Comparison of ENCODE assay signal across 8 cellular contexts in the genomic region with DNA sequence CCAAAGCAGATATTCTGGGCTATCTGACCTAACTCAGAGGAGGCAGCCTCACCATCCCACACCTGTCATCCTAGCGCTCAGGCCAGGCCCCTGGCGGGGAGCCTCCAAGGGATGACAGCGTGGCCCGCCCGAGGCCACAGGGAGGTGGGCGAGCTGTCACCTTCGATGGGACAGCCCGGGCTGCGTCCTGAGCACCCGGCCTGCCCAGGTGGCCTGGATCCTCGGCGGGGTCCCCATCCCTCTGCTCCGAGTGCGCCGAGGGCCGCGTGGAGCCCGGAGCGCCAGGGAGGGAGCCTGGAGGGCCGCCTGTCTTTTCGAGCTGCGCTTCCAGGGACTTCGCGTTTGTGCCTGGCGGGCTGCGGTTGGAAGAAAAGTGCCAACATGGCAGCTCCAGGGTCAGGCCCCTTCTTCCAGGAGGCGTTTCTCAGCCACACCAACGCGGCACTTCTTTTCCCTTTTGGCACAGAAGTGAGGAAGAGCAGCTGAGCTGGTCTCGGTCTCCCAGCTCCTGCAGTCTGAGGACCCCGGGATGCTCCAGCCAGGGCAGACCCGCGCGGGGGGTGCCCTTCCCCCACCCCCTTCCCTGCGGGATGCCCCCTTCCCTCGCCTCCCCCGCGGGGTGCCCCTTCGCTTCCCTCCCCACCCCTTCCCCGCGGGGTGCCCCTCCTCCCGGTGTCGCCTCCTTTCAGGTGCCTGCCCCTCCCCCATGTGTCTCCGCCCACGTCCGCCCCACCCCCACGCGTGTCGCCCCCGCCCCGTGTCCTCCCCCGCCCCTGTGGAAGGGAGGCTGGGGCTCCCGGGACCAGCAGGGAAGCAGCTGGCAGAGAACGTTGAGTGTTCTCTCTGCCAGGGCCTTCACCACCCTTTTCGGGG. TPM values are rescaled to one million over a fixed set of nuclear protein-coding genes. Genes with fewer than 3 reads are reported as not detected.
DNase-seq lines count a peak whose midpoint lies in the region; ATAC-seq, FAIRE-seq and TF ChIP-seq lines count a peak whose summit lies in the region.

No MANE protein-coding gene starts in this region.

- peaks cover 3% of the 10 kb centered on the region for H3K27me3 ChIP-seq in AG04450 (ENCODE audit: control insufficient read depth, insufficient read depth, low read length)

- peak overlapping the region; percentile 77 for H3K27ac ChIP-seq in AG04450 (ENCODE audit: low read depth, low read length)

- ATAC-seq in GM19023 (IDR thresholded peaks at IDR 0.05; ENCODE audit: unreplicated experiment) = peak; percentile 51
- ATAC-seq in omental fat pad (ENCODE audit: low FRiP score) = peak; percentile 45
- no peak for ATAC-seq in HG03097 (IDR thresholded peaks at IDR 0.05; ENCODE audit: low FRiP score, unreplicated experiment)

- no peak for FAIRE-seq in frontal cortex (lab: Jason Lieb, UNC)

- POLR2A ChIA-PET in AG04450 (lab: Yijun Ruan, JAX) = interaction anchor here (0.7 to 1.6 kb wide), 5 partner anchors 9 to 236 kb away, joined by 5 to 8 read pairs (median 6); no protein-coding TSS in a partner anchor

- H3K4me3 ChIP-seq in AG04450 (ENCODE audit: low read depth, low read length) = peak overlapping the region; percentile 52

- no peak for DNase-seq in AG04450 (ENCODE audit: low read depth, low spot score)
- DNase-seq in M059J (ENCODE audit: low read depth) = peak; percentile 41
- peak; percentile 33 for DNase-seq in activated effector memory CD4-positive, alpha-beta T cell treated with Interleukin-2 at 50 U/mL for 16 hours
- peak; percentile 75 to 82 for DNase-seq in frontal cortex (ENCODE audit: low spot score in 2 of 2)
- no peak for DNase-seq in omental fat pad (ENCODE audit: low spot score)
- DNase-seq in foreskin melanocyte = no peak

- no peaks in the 10 kb centered on the region; the same call in 1 of the 2 replicates for H3K9me3 ChIP-seq in AG04450 (ENCODE audit: control insufficient read depth, insufficient read depth, low read length)

- CTCF ChIA-PET in AG04450 (lab: Charles Lee) = interaction anchor here (1.0 to 1.4 kb wide), 3 partner anchors 9 to 25 kb away, joined by 3 to 5 read pairs (median 4); no protein-coding TSS in a partner anchor

- no peak for TF ChIP-seq CTCF in AG04450 (IDR thresholded peaks at IDR 0.05; ENCODE audit: low read depth, low read length)
- no peak for TF ChIP-seq CTCF in omental fat pad (IDR thresholded peaks at IDR 0.05)

RNA-seq across cellular contexts. Expression of a gene that starts 42.3 kb away (rescaled TPM):
- polyA plus RNA-seq in AG04450 (2011; rRNA removed) = 2.4 and 2.7 TPM in 2 replicates
- 2.1 and 3.1 TPM in 2 replicates for polyA minus RNA-seq in AG04450 (2011; rRNA and poly(A)+ RNA removed)
- total RNA-seq in M059J (2014; rRNA removed; shearing (Covaris generic)) = not detected in 2 replicates
- total RNA-seq in frontal cortex (not detected), omental fat pad (1 to 10 TPM in 1 of 4 donors, under 1 TPM in 2, not detected in 1; 0.19 to 1.6 (median 0.60) TPM)

Comparison
In these comparisons a context has a peak if more than half of its experiments do, and no peak if none do; other contexts are left out.
1. DNase-seq: peak in M059J (single experiment), activated effector memory CD4-positive, alpha-beta T cell treated with Interleukin-2 at 50 U/mL for 16 hours (single experiment) and frontal cortex (2 of 2); none in AG04450 (single experiment), omental fat pad (single experiment) and foreskin melanocyte (single experiment).